ENCODE assay signal across 13 cellular contexts in genomic region chr1:168540798-168541197, GRCh38. TPM values are rescaled to one million over a fixed set of nuclear protein-coding genes. Genes with fewer than 3 reads are reported as not detected.
"Had no signal": no experiment of that assay in that cellular context is flagged by ENCODE, and none has a peak within 500 bp of the region (broad histone marks: within the 10 kb centered on the region; RNA-seq: fewer than 3 reads in every experiment).

No MANE protein-coding gene starts in this region.

RNA-seq across cellular contexts. Expression of gene XCL2, which starts 3.0 kb away (rescaled TPM):
- total RNA-seq: hepatocyte, mammary epithelial cell, mesothelial cell of epicardium, neural crest cell, osteoblast, posterior vena cava, psoas muscle, skeletal muscle tissue, smooth muscle cell, suprapubic skin, thoracic aorta, uterus had no signal
- polyA plus RNA-seq: hepatocyte, mammary epithelial cell, psoas muscle, smooth muscle cell had no signal

RNA-seq across cellular contexts. Expression of gene XCL1, which starts 35.6 kb away (rescaled TPM):
- total RNA-seq: kidney, mammary epithelial cell, neural crest cell, osteoblast, posterior vena cava, skeletal muscle tissue, smooth muscle cell, suprapubic skin had no signal
- polyA plus RNA-seq: mammary epithelial cell had no signal
